Comparison of ENCODE assay signal across 22 cellular contexts in the genomic region with DNA sequence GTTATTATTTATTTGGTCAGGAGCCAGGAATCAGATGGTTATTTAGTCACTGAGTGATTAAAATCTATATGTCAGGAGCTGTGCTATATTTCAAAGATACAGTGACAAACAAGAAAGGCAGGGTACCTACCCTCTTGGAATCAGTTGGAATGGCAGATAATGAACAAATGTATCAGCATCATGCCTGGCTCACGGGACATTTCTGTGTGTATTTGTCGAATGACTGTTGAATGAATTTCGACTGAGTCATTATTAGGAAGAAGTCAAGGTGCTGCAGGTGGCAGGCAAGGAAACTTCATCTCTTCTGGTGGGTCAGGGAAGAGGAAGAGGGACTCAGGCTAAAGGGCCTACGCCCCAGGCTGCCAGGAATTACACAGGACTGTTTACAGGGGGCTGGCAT. TPM values are rescaled to one million over a fixed set of nuclear protein-coding genes. Genes with fewer than 3 reads are reported as not detected.
A peak's percentile ranks its signal among the peaks of the same experiment; 100 is the strongest.
DNase-seq lines count a peak whose midpoint lies in the region; ATAC-seq and TF ChIP-seq lines count a peak whose summit lies in the region.
"Had no signal": no experiment of that assay in that cellular context is flagged by ENCODE, and none has a peak within 500 bp of the region (broad histone marks: within the 10 kb centered on the region; RNA-seq: fewer than 3 reads in every experiment).

No MANE protein-coding gene starts in this region.

- no peak overlapping the region for H4K5ac ChIP-seq in IMR-90 (ENCODE audit: low read depth, low read length)

- H4K8ac ChIP-seq in IMR-90 (ENCODE audit: low read depth in 2 of 2, low read length in 2 of 2), result 0 out of 4 replicates have a peak overlapping the region, but pooled peaks of 1 of the 2 experiments have one; percentile 8

- CTCF ChIA-PET in IMR-90 (lab: Yijun Ruan, JAX), result no interaction called here

- no peaks in the 10 kb centered on the region for H4K20me1 ChIP-seq in IMR-90 (ENCODE audit: insufficient read depth, low read length)

- H2AFZ ChIP-seq in IMR-90 (replicated peaks; ENCODE audit: low read length, poor library complexity), result no peak overlapping the region
- H2AFZ ChIP-seq: neural progenitor cell, PC-9 had no signal

- no peak for ATAC-seq in IMR-90 (ENCODE audit: low read depth)
- no peak for ATAC-seq in T-helper 17 cell
- ATAC-seq in memory B cell (ENCODE audit: low read depth), result no peak
- ATAC-seq: right lobe of liver had no signal

- H3K36me3 ChIP-seq in IMR-90 (ENCODE audit: control insufficient read depth, insufficient read depth, low read length) (peaks cover 12% of the 10 kb centered on the region), stomach smooth muscle (ENCODE audit: control insufficient read depth in 2 of 2, insufficient read depth in 2 of 2, low read length in 2 of 2) (peaks cover 6 to 11% of the 10 kb centered on the region in 2 donors)
- H3K36me3 ChIP-seq: colonic mucosa, neural progenitor cell, right lobe of liver had no signal

- H3K4me2 ChIP-seq in IMR-90 (ENCODE audit: low read depth, low read length), result no peak overlapping the region
- H3K4me2 ChIP-seq: neural progenitor cell, PC-9 had no signal

- H3K4me1 ChIP-seq in IMR-90 (ENCODE audit: control insufficient read depth, insufficient read depth, low read length), result peaks cover 31% of the 10 kb centered on the region
- H3K4me1 ChIP-seq in stomach smooth muscle (ENCODE audit: control insufficient read depth, insufficient read depth, low read length), result peaks cover 65% of the 10 kb centered on the region

- peaks cover 14% of the 10 kb centered on the region for H3K4me1 Mint-ChIP-seq in T-helper 17 cell
- peaks cover 62% of the 10 kb centered on the region for H3K4me1 Mint-ChIP-seq in memory B cell

- no peak for TF ChIP-seq CTCF in IMR-90 (conservative IDR thresholded peaks at IDR 0.05; ENCODE audit: low read depth, low read length)

- peaks cover 17% of the 10 kb centered on the region for H3K9me1 ChIP-seq in IMR-90 (ENCODE audit: insufficient read depth, low read length)

- TF ChIP-seq RAD21 in IMR-90 (IDR thresholded peaks at IDR 0.05; ENCODE audit: low read length), result no peak

- H3K27ac Mint-ChIP-seq in T-helper 17 cell (peak overlapping the region; percentile 11), memory B cell (no peak overlapping the region)
- H3K27ac Mint-ChIP-seq: neural progenitor cell had no signal

- intact Hi-C loops in IMR-90 (cut with micrococcal nuclease), result no loop called here

- no peak overlapping the region for H2BK15ac ChIP-seq in IMR-90 (ENCODE audit: low read depth, low read length)

- dilution Hi-C loops in IMR-90 (cut with HindIII; ENCODE audit: low sequenced_read_pairs, unreplicated experiment), result no loop called here

- H3K36me3 Mint-ChIP-seq in T-helper 17 cell (ENCODE audit: low read depth) (no peaks in the 10 kb centered on the region), memory B cell (peaks cover 24% of the 10 kb centered on the region)

- H3K27ac ChIP-seq in IMR-90 (ENCODE audit: insufficient read depth, low read length), result no peak overlapping the region
- peak overlapping the region; percentile 46 for H3K27ac ChIP-seq in stomach smooth muscle (ENCODE audit: low read length)
- H3K27ac ChIP-seq: colonic mucosa, epithelial cell of prostate, neural progenitor cell, PC-9, right lobe of liver, SK-N-MC had no signal

- peaks cover 12 to 60% of the 10 kb centered on the region in 2 experiments; a peak in 3 of 4 replicates for H3K79me1 ChIP-seq in IMR-90 (ENCODE audit: low read depth in 1 of 2, low read length in 2 of 2)

- H3K9ac ChIP-seq in IMR-90 (ENCODE audit: low read depth, low read length) (no peak overlapping the region), stomach smooth muscle (ENCODE audit: low read length in 2 of 2) (no peak overlapping the region)
- H3K9ac ChIP-seq: neural progenitor cell had no signal

- H2BK20ac ChIP-seq in IMR-90 (ENCODE audit: low read depth, low read length), result no peak overlapping the region

- H3K4ac ChIP-seq in IMR-90 (ENCODE audit: low read depth, low read length), result peak overlapping the region; percentile 6; the same call in 1 of the 2 replicates

- H2BK120ac ChIP-seq in IMR-90 (ENCODE audit: low read depth, low read length), result no peak overlapping the region

- no peak for TF ChIP-seq POLR2A in IMR-90 (IDR thresholded peaks at IDR 0.05; ENCODE audit: low read depth, low read length)

- no peak overlapping the region for H2BK5ac ChIP-seq in IMR-90 (ENCODE audit: low read depth, low read length, poor library complexity, severe bottlenecking)

- no peaks in the 10 kb centered on the region for H3K27me3 ChIP-seq in IMR-90 (ENCODE audit: control insufficient read depth, insufficient read depth, low read length)
- no peaks in the 10 kb centered on the region for H3K27me3 ChIP-seq in stomach smooth muscle (ENCODE audit: control insufficient read depth in 1 of 2, insufficient read depth in 2 of 2, low read length in 2 of 2)
- H3K27me3 ChIP-seq: colonic mucosa, neural progenitor cell, right lobe of liver had no signal

- in situ Hi-C loops in IMR-90 (cut with MboI; ENCODE audit: low sequenced_read_pairs), result no loop called here

- H3K56ac ChIP-seq in IMR-90 (ENCODE audit: extremely low read depth, insufficient read depth, low read length), result no peak overlapping the region

- H4K91ac ChIP-seq in IMR-90 (ENCODE audit: insufficient read depth, low read depth, low read length), result no peak overlapping the region

- H3K9me3 ChIP-seq in IMR-90 (ENCODE audit: control insufficient read depth, insufficient read depth, low read length), result no peaks in the 10 kb centered on the region
- no peaks in the 10 kb centered on the region for H3K9me3 ChIP-seq in T-helper 17 cell (ENCODE audit: control insufficient read depth, low read length, poor library complexity, severe bottlenecking)
- no peaks in the 10 kb centered on the region for H3K9me3 ChIP-seq in stomach smooth muscle (ENCODE audit: control insufficient read depth in 2 of 2, low read length in 2 of 2)
- H3K9me3 ChIP-seq: colonic mucosa, right lobe of liver had no signal

- no TSS peak for BruUV-seq in IMR-90 (replicated peaks; lab: Mats Ljungman, UMichigan)

- H2AK5ac ChIP-seq in IMR-90 (ENCODE audit: low read depth, low read length), result no peak overlapping the region

- no peak overlapping the region for H2AK9ac ChIP-seq in IMR-90 (replicated peaks; ENCODE audit: low read depth, low read length, poor library complexity)

- no peak overlapping the region for H3K18ac ChIP-seq in IMR-90 (ENCODE audit: low read depth, low read length)

- peak overlapping the region; percentile 47; the same call in 1 of the 2 replicates for H3K23ac ChIP-seq in IMR-90 (ENCODE audit: low read depth, low read length)

- H3K14ac ChIP-seq in IMR-90 (replicated peaks; ENCODE audit: low read depth, low read length), result no peak overlapping the region

- H3K9me3 Mint-ChIP-seq in memory B cell, result no peaks in the 10 kb centered on the region
- H3K9me3 Mint-ChIP-seq: neural progenitor cell had no signal

- no peak overlapping the region for H3K4me3 ChIP-seq in IMR-90 (ENCODE audit: insufficient read depth, low read depth, low read length)
- no peak overlapping the region for H3K4me3 ChIP-seq in stomach smooth muscle (ENCODE audit: low read length in 2 of 2)
- H3K4me3 ChIP-seq: colonic mucosa, neural progenitor cell, PC-9, right lobe of liver, SK-N-MC had no signal

- DNase-seq in IMR-90 (no peak), T-helper 17 cell (no peak), memory B cell (ENCODE audit: low spot score in 2 of 2) (no peak), NCI-H774 (lab: John Stamatoyannopoulos, UW) (no peak), DMS153 (lab: John Stamatoyannopoulos, UW) (no peak)
- DNase-seq in activated T-cell treated with anti-CD3 and anti-CD28 coated beads, Interleukin-2, amount 50 U/mL, for 48 hours, result no peak
- no peak for DNase-seq in activated naive CD4-positive, alpha-beta T cell treated with Interleukin-2 at 50 U/mL for 16 hours
- DNase-seq: activated CD4-positive, alpha-beta T cell treated with anti-CD3 and anti-CD28 coated beads for 1 hour; activated CD8-positive, alpha-beta memory T cell treated with anti-CD3 and anti-CD28 coated beads, Interleukin-2, amount 50 U/mL, for 4 hours; C1 segment of cervical spinal cord; colonic mucosa; NCI-H1048; NCI-H2081 treated with DMSO at 0.1 percent for 48 hours; NCI-H526 treated with DMSO at 0.1 percent for 48 hours; right lobe of liver; stimulated activated CD4-positive, alpha-beta T cell treated with anti-CD3 and anti-CD28 coated beads, Interleukin-2, amount 100 ng/mL, for 24 hours; T1000 had no signal

- peaks cover 7% of the 10 kb centered on the region for H3K27me3 Mint-ChIP-seq in T-helper 17 cell
- H3K27me3 Mint-ChIP-seq in memory B cell, result no peaks in the 10 kb centered on the region

- H3K4me3 Mint-ChIP-seq in T-helper 17 cell, result no peak overlapping the region
- H3K4me3 Mint-ChIP-seq in memory B cell, result peak overlapping the region; percentile 66
- H3K4me3 Mint-ChIP-seq: neural progenitor cell had no signal

- POLR2A ChIA-PET in IMR-90 (lab: Charles Lee; ENCODE audit: unreplicated experiment), result no interaction called here

- WGBS in IMR-90 (ENCODE audit: extremely low coverage in 2 of 2, insufficient read length in 1 of 2), 2 experiments, result 84% methylated on average over 3 of the region's 4 CpGs; no CpG with 5 or more reads in 1 of the 2 experiments

TF ChIP-seq in IMR-90, 13 proteins besides CTCF, POLR2A, EP300 and RAD21:
- no peak for TF ChIP-seq NFE2L2 (IDR thresholded peaks at IDR 0.05; ENCODE audit: low read depth, low read length)
- no peak for TF ChIP-seq MAFK (IDR thresholded peaks at IDR 0.05; ENCODE audit: low read depth, low read length)
- TF ChIP-seq, protein P1, sequence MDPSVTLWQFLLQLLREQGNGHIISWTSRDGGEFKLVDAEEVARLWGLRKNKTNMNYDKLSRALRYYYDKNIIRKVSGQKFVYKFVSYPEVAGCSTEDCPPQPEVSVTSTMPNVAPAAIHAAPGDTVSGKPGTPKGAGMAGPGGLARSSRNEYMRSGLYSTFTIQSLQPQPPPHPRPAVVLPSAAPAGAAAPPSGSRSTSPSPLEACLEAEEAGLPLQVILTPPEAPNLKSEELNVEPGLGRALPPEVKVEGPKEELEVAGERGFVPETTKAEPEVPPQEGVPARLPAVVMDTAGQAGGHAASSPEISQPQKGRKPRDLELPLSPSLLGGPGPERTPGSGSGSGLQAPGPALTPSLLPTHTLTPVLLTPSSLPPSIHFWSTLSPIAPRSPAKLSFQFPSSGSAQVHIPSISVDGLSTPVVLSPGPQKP (IDR thresholded peaks at IDR 0.05; ENCODE audit: borderline replicate concordance, low read depth, low read length), result no peak
- TF ChIP-seq FOS (IDR thresholded peaks at IDR 0.05; ENCODE audit: low read depth, low read length), result no peak

RNA-seq across cellular contexts. Expression of a gene that starts 13.6 kb away (rescaled TPM):
- total RNA-seq in IMR-90 (2012; rRNA removed) (69.4 and 78.3 TPM in 2 replicates), T-helper 17 cell (1 to 10 TPM; 2.2 to 4.5 TPM)
- 89.6 and 91.2 TPM in 2 replicates for polyA plus RNA-seq in IMR-90 (2012; rRNA removed)
- 107 and 152 TPM in 2 replicates for polyA plus RNA-seq in IMR-90 (2012; cell fraction: cytosol; rRNA removed)
- 30.7 and 43.9 TPM in 2 replicates for polyA plus RNA-seq in IMR-90 (2012; cell fraction: nucleus; rRNA removed; ENCODE audit: low replicate concordance)

RNA-seq across cellular contexts. Expression of a gene that starts 55.5 kb away (rescaled TPM):
- 6.9 and 8.1 TPM in 2 replicates for total RNA-seq in IMR-90 (2012; rRNA removed)
- polyA plus RNA-seq in IMR-90 (2012; rRNA removed), result 11.0 and 11.6 TPM in 2 replicates
- 9.8 and 15.3 TPM in 2 replicates for polyA plus RNA-seq in IMR-90 (2012; cell fraction: cytosol; rRNA removed)
- 31.5 and 33.0 TPM in 2 replicates for polyA plus RNA-seq in IMR-90 (2012; cell fraction: nucleus; rRNA removed; ENCODE audit: low replicate concordance)
- total RNA-seq in T-helper 17 cell, result 10 to 100 TPM; 36.0 to 36.1 TPM

Comparison
In these comparisons a context has a peak if more than half of its experiments do, and no peak if none do; other contexts are left out.
1. RNA of a gene that starts 13.6 kb away (total RNA-seq): 69.4 to 78.3 TPM in IMR-90; 2.2 to 4.5 TPM in T-helper 17 cell; every median in the first group is over 10 times any median in the second.